20 cellular contexts compared by ENCODE assay signal in genomic region chr2:120486946-120487345, GRCh38.
DNase-seq lines count a peak whose midpoint lies in the region; ATAC-seq and TF ChIP-seq lines count a peak whose summit lies in the region.
"Had no signal": no experiment of that assay in that cellular context is flagged by ENCODE, and none has a peak within 500 bp of the region (broad histone marks: within the 10 kb centered on the region; RNA-seq: fewer than 3 reads in every experiment).

No MANE protein-coding gene starts in this region.

- H3K27ac ChIP-seq in mesendoderm (ENCODE audit: low read depth, low read length) (no peak overlapping the region), neuronal stem cell (replicated peaks; ENCODE audit: low read length) (no peak overlapping the region)
- H3K27ac ChIP-seq in CD4-positive, alpha-beta T cell (ENCODE audit: low read depth, low read length) = no peak overlapping the region
- H3K27ac ChIP-seq: heart right ventricle, KMS-11, tibial nerve had no signal

- no peak overlapping the region for H3K4ac ChIP-seq in mesendoderm (ENCODE audit: low read depth, low read length)
- no peak overlapping the region for H3K4ac ChIP-seq in neuronal stem cell (ENCODE audit: low read length)

- H3K4me3 ChIP-seq in mesendoderm (ENCODE audit: low read length) (no peak overlapping the region), neuronal stem cell (ENCODE audit: low read length in 2 of 2) (no peak overlapping the region)
- H3K4me3 ChIP-seq: heart right ventricle, tibial nerve had no signal

- no peak overlapping the region for H3K27ac Mint-ChIP-seq in CD4-positive, alpha-beta T cell
- H3K27ac Mint-ChIP-seq: activated naive CD4-positive, alpha-beta T cell treated with anti-CD3 and anti-CD28 coated beads, Interleukin-2, amount 50 U/mL, for 24 hours; CD4-positive, CD25-positive, alpha-beta regulatory T cell; nephron progenitor cell had no signal

- H3K9me3 Mint-ChIP-seq in CD4-positive, alpha-beta T cell = no peaks in the 10 kb centered on the region
- H3K9me3 Mint-ChIP-seq: activated naive CD4-positive, alpha-beta T cell treated with anti-CD3 and anti-CD28 coated beads, Interleukin-2, amount 50 U/mL, for 24 hours; nephron progenitor cell had no signal

- H3K27me3 ChIP-seq in mesendoderm (ENCODE audit: insufficient read depth, low read length, poor library complexity) (no peaks in the 10 kb centered on the region), neuronal stem cell (ENCODE audit: control insufficient read depth in 3 of 3, insufficient read depth in 3 of 3, low read depth in 1 of 3, low read length in 3 of 3) (peaks cover 0 to 18% (median 1%) of the 10 kb centered on the region in 3 experiments)
- H3K27me3 ChIP-seq in CD4-positive, alpha-beta T cell (ENCODE audit: control insufficient read depth, insufficient read depth, low read length) = no peaks in the 10 kb centered on the region
- H3K27me3 ChIP-seq: tibial nerve had no signal

- H2BK5ac ChIP-seq in mesendoderm (ENCODE audit: low read length) (no peak overlapping the region), neuronal stem cell (ENCODE audit: low read length) (no peak overlapping the region)

- H3K23ac ChIP-seq in mesendoderm (ENCODE audit: low read length) (no peak overlapping the region), neuronal stem cell (ENCODE audit: low read depth, low read length, poor library complexity) (no peak overlapping the region)

- H3K18ac ChIP-seq in mesendoderm (ENCODE audit: low read length) (no peak overlapping the region), neuronal stem cell (ENCODE audit: low read length) (no peak overlapping the region)

- no peak overlapping the region for H2AFZ ChIP-seq in neuronal stem cell (ENCODE audit: low read length)

- H4K5ac ChIP-seq in mesendoderm (ENCODE audit: low read length) = no peak overlapping the region

- intact Hi-C loops in CD4-positive, alpha-beta T cell (cut with DNase I, micrococcal nuclease) = no loop called here

- no peak overlapping the region for H3K14ac ChIP-seq in neuronal stem cell (ENCODE audit: low read length)

- POLR2A ChIA-PET in CD4-positive, alpha-beta T cell (lab: Charles Lee) = no interaction called here

- CTCF ChIA-PET in CD4-positive, alpha-beta T cell (lab: Charles Lee) = no interaction called here

- H3K4me3 Mint-ChIP-seq in CD4-positive, alpha-beta T cell = no peak overlapping the region
- H3K4me3 Mint-ChIP-seq: activated naive CD4-positive, alpha-beta T cell treated with anti-CD3 and anti-CD28 coated beads, Interleukin-2, amount 50 U/mL, for 24 hours; CD4-positive, CD25-positive, alpha-beta regulatory T cell; nephron progenitor cell had no signal

- no peak overlapping the region for H2BK120ac ChIP-seq in mesendoderm (ENCODE audit: low read depth, low read length)
- no peak overlapping the region for H2BK120ac ChIP-seq in neuronal stem cell (ENCODE audit: low read depth, low read length)

- H3K4me1 Mint-ChIP-seq in CD4-positive, alpha-beta T cell (ENCODE audit: low read depth) = no peaks in the 10 kb centered on the region
- H3K4me1 Mint-ChIP-seq: activated naive CD4-positive, alpha-beta T cell treated with anti-CD3 and anti-CD28 coated beads, Interleukin-2, amount 50 U/mL, for 24 hours; CD4-positive, CD25-positive, alpha-beta regulatory T cell had no signal

- no peak overlapping the region for H2AK5ac ChIP-seq in mesendoderm (ENCODE audit: low read length)
- H2AK5ac ChIP-seq in neuronal stem cell (ENCODE audit: low read depth, low read length) = no peak overlapping the region

- H3K56ac ChIP-seq in mesendoderm (ENCODE audit: low read length) = no peak overlapping the region

- H4K91ac ChIP-seq in neuronal stem cell (ENCODE audit: low read depth, low read length, poor library complexity) = no peak overlapping the region

- WGBS in mesendoderm (ENCODE audit: extremely low coverage, insufficient coverage, low lambda C conversion rate) = no CpG with 5 or more reads among the region's 11 CpGs
- no CpG with 5 or more reads among the region's 11 CpGs for WGBS in neuronal stem cell (ENCODE audit: extremely low coverage in 2 of 2, insufficient read length in 2 of 2, insufficient replicate concordance in 1 of 2), 2 donors

- no peak overlapping the region for H2BK15ac ChIP-seq in mesendoderm (replicated peaks; ENCODE audit: low read depth)
- H2BK15ac ChIP-seq in neuronal stem cell (ENCODE audit: low read length) = no peak overlapping the region

- H4K8ac ChIP-seq in mesendoderm (ENCODE audit: low read depth, low read length) = no peak overlapping the region
- no peak overlapping the region for H4K8ac ChIP-seq in neuronal stem cell (ENCODE audit: low read depth, low read length)

- no peaks in the 10 kb centered on the region for H3K36me3 Mint-ChIP-seq in CD4-positive, alpha-beta T cell (ENCODE audit: low read depth)
- H3K36me3 Mint-ChIP-seq: activated naive CD4-positive, alpha-beta T cell treated with anti-CD3 and anti-CD28 coated beads, Interleukin-2, amount 50 U/mL, for 24 hours; CD4-positive, CD25-positive, alpha-beta regulatory T cell had no signal

- peaks cover 6% of the 10 kb centered on the region for H3K27me3 Mint-ChIP-seq in CD4-positive, alpha-beta T cell
- H3K27me3 Mint-ChIP-seq: CD4-positive, CD25-positive, alpha-beta regulatory T cell had no signal

- H3K79me1 ChIP-seq in mesendoderm (ENCODE audit: low read length) (no peaks in the 10 kb centered on the region), neuronal stem cell (ENCODE audit: low read depth, low read length) (peaks cover 2% of the 10 kb centered on the region)

- H3K4me1 ChIP-seq in mesendoderm (ENCODE audit: control insufficient read depth, low read depth, low read length) (no peaks in the 10 kb centered on the region), neuronal stem cell (ENCODE audit: control insufficient read depth in 2 of 2, insufficient read depth in 1 of 2, low read depth in 1 of 2, low read length in 2 of 2) (peaks cover 5 to 8% of the 10 kb centered on the region in 2 donors)
- H3K4me1 ChIP-seq: heart right ventricle, tibial nerve had no signal

- peaks cover 0 to 8% of the 10 kb centered on the region in 2 donors for H3K9me3 ChIP-seq in neuronal stem cell (replicated peaks in 1 of 2; ENCODE audit: control insufficient read depth in 2 of 2, insufficient read depth in 1 of 2, low read depth in 1 of 2, low read length in 2 of 2)
- no peaks in the 10 kb centered on the region for H3K9me3 ChIP-seq in CD4-positive, alpha-beta T cell (ENCODE audit: control insufficient read depth, low read length)
- H3K9me3 ChIP-seq: heart right ventricle, tibial nerve had no signal

- H3K4me2 ChIP-seq in mesendoderm (ENCODE audit: low read length) (no peak overlapping the region), neuronal stem cell (ENCODE audit: insufficient read depth, low read length, poor library complexity, severe bottlenecking) (no peak overlapping the region)
- H3K4me2 ChIP-seq: KMS-11 had no signal

- TF ChIP-seq CTCF in CD4-positive, alpha-beta T cell (IDR thresholded peaks at IDR 0.05) = no peak

- no peak overlapping the region for H2BK12ac ChIP-seq in neuronal stem cell (ENCODE audit: low read length)

- DNase-seq in EL (peak; percentile 51), NCI-H2171 treated with DMSO at 0.1 percent for 48 hours (lab: John Stamatoyannopoulos, UW) (peak; percentile 44), dermis blood vessel endothelial cell (peak; percentile 28), mesendoderm (peak; percentile 83), T-helper 1 cell (no peak), neuronal stem cell (ENCODE audit: low spot score) (no peak), NCI-H146 (lab: John Stamatoyannopoulos, UW) (no peak)
- DNase-seq in CD4-positive, alpha-beta T cell = no peak
- DNase-seq: activated CD4-positive, alpha-beta T cell treated with anti-CD3 and anti-CD28 coated beads for 1 hour; activated CD8-positive, alpha-beta memory T cell treated with anti-CD3 and anti-CD28 coated beads, Interleukin-2, amount 50 U/mL, for 48 hours; caudate nucleus; CD4-positive, CD25-positive, alpha-beta regulatory T cell; heart right ventricle; NCI-H1436 treated with DMSO at 0.1 percent for 48 hours; NCI-H510A treated with DMSO at 0.1 percent for 48 hours; nephron progenitor cell had no signal

- ATAC-seq in CD4-positive, alpha-beta T cell (ENCODE audit: poor library complexity) = no peak
- ATAC-seq: left lobe of liver had no signal

- H3K9ac ChIP-seq in mesendoderm (ENCODE audit: low read length) (no peak overlapping the region), neuronal stem cell (ENCODE audit: low read depth, low read length, poor library complexity) (no peak overlapping the region)
- H3K9ac ChIP-seq: KMS-11 had no signal

- H3K79me2 ChIP-seq in mesendoderm (ENCODE audit: control insufficient read depth, insufficient read depth, low read length) = no peaks in the 10 kb centered on the region

- H3K36me3 ChIP-seq in mesendoderm (ENCODE audit: control insufficient read depth, insufficient read depth, low read length) (no peaks in the 10 kb centered on the region), neuronal stem cell (replicated peaks in 1 of 2; ENCODE audit: control insufficient read depth in 2 of 2, insufficient read depth in 2 of 2, low read length in 2 of 2) (no peaks in the 10 kb centered on the region)
- H3K36me3 ChIP-seq: heart right ventricle, tibial nerve had no signal

Comparison
In these comparisons a context has a peak if more than half of its experiments do, and no peak if none do; other contexts are left out.
1. DNase-seq: peak in EL (single experiment), NCI-H2171 treated with DMSO at 0.1 percent for 48 hours (single experiment), dermis blood vessel endothelial cell (single experiment) and mesendoderm (single experiment); none in T-helper 1 cell (0 of 5), neuronal stem cell (single experiment), NCI-H146 (single experiment) and CD4-positive, alpha-beta T cell (0 of 10).